ENCODE assay signal across 15 cellular contexts in genomic region chr1:230898144-230898543, GRCh38. TPM values are rescaled to one million over a fixed set of nuclear protein-coding genes. Genes with fewer than 3 reads are reported as not detected.
DNase-seq lines count a peak whose midpoint lies in the region; ATAC-seq and TF ChIP-seq lines count a peak whose summit lies in the region.
"Had no signal": no experiment of that assay in that cellular context is flagged by ENCODE, and none has a peak within 500 bp of the region (broad histone marks: within the 10 kb centered on the region; RNA-seq: fewer than 3 reads in every experiment).

No MANE protein-coding gene starts in this region.

- H3K9me3 ChIP-seq in right atrium auricular region (no peaks in the 10 kb centered on the region), T-helper 17 cell (ENCODE audit: control insufficient read depth, low read length, poor library complexity, severe bottlenecking) (no peaks in the 10 kb centered on the region), lower lobe of right lung (no peaks in the 10 kb centered on the region), colonic mucosa (no peaks in the 10 kb centered on the region)

- DNase-seq in Right ventricle myocardium inferior (ENCODE audit: missing footprints) (no peak), right atrium auricular region (ENCODE audit: low spot score) (no peak), T-helper 17 cell (no peak), lower lobe of right lung (no peak), colonic mucosa (no peak), NCI-H1436 treated with DMSO at 0.1 percent for 48 hours (lab: John Stamatoyannopoulos, UW) (no peak)
- DNase-seq in stimulated activated CD4-positive, alpha-beta T cell treated with anti-CD3 and anti-CD28 coated beads, Interleukin-4, amount 100 ng/mL, for 4 hours: no peak
- DNase-seq: CD8-positive, alpha-beta memory T cell; DMS 273 treated with DMSO at 0.1 percent for 48 hours; DMS79; H9 had no signal

- H3K4me1 ChIP-seq in right atrium auricular region (peaks cover 0 to 7% of the 10 kb centered on the region in 2 donors), lower lobe of right lung (peaks cover 30% of the 10 kb centered on the region), colonic mucosa (no peaks in the 10 kb centered on the region)

- peaks cover 6% of the 10 kb centered on the region for H3K27me3 Mint-ChIP-seq in T-helper 17 cell
- H3K27me3 Mint-ChIP-seq: IgD-negative memory B cell had no signal

- ATAC-seq in Right ventricle myocardium inferior (peak; percentile 40), T-helper 17 cell (no peak), lower lobe of right lung (no peak)
- ATAC-seq: GM12878, GM23338 had no signal

- H3K27ac ChIP-seq in right atrium auricular region (no peak overlapping the region), lower lobe of right lung (peak overlapping the region; percentile 63), colonic mucosa (no peak overlapping the region)
- H3K27ac ChIP-seq: 22Rv1 had no signal

- H3K27me3 ChIP-seq in right atrium auricular region: no peaks in the 10 kb centered on the region
- H3K27me3 ChIP-seq in lower lobe of right lung (ENCODE audit: low read depth): no peaks in the 10 kb centered on the region
- no peaks in the 10 kb centered on the region for H3K27me3 ChIP-seq in colonic mucosa

- intact Hi-C loops in Right ventricle myocardium inferior (cut with DNase I) (no loop called here), lower lobe of right lung (cut with DNase I) (no loop called here), colonic mucosa (cut with DNase I) (no loop called here)

- no peaks in the 10 kb centered on the region for H3K4me1 Mint-ChIP-seq in T-helper 17 cell
- H3K4me1 Mint-ChIP-seq: CD8-positive, alpha-beta memory T cell; IgD-negative memory B cell had no signal

- TF ChIP-seq CTCF in right atrium auricular region (IDR thresholded peaks at IDR 0.05): no peak
- no peak for TF ChIP-seq CTCF in lower lobe of right lung (IDR thresholded peaks at IDR 0.05)
- TF ChIP-seq CTCF in colonic mucosa (IDR thresholded peaks at IDR 0.05): no peak

- H3K4me3 Mint-ChIP-seq in T-helper 17 cell: no peak overlapping the region
- H3K4me3 Mint-ChIP-seq: CD8-positive, alpha-beta memory T cell; GM23338; H9 had no signal

- no peaks in the 10 kb centered on the region for H3K36me3 ChIP-seq in right atrium auricular region
- peaks cover 5% of the 10 kb centered on the region for H3K36me3 ChIP-seq in lower lobe of right lung
- H3K36me3 ChIP-seq in colonic mucosa: no peaks in the 10 kb centered on the region

- H3K4me3 ChIP-seq in right atrium auricular region: no peak overlapping the region
- no peak overlapping the region for H3K4me3 ChIP-seq in lower lobe of right lung
- H3K4me3 ChIP-seq in colonic mucosa: no peak overlapping the region
- H3K4me3 ChIP-seq: GM12878, GM23338 had no signal

- H3K36me3 Mint-ChIP-seq in T-helper 17 cell (ENCODE audit: low read depth): peaks cover 2% of the 10 kb centered on the region
- H3K36me3 Mint-ChIP-seq: IgD-negative memory B cell had no signal

- no peak overlapping the region for H3K9ac ChIP-seq in colonic mucosa (ENCODE audit: low read depth in 2 of 2, low read length in 2 of 2)

- peak overlapping the region; percentile 34 for H3K27ac Mint-ChIP-seq in T-helper 17 cell
- H3K27ac Mint-ChIP-seq: GM23338, H9, IgD-negative memory B cell had no signal

RNA-seq across cellular contexts. Expression of gene C1orf198, which starts 29.8 kb away (rescaled TPM):
- total RNA-seq in Right ventricle myocardium inferior: 46.0 TPM
- total RNA-seq in right atrium auricular region: 100 to 1,000 TPM in 1 of 2 donors, 10 to 100 TPM in 1; 86.1 to 115 TPM
- total RNA-seq in T-helper 17 cell: 10 to 100 TPM in 1 of 2 donors, 1 to 10 TPM in 1; 3.7 to 20.6 TPM
- 101 TPM for total RNA-seq in lower lobe of right lung
- total RNA-seq in colonic mucosa: 10 to 100 TPM; 19.1 to 24.6 TPM
